ENCODE assay signal across 32 cellular contexts in genomic region chr5:133222979-133223378, GRCh38.
DNase-seq lines count a peak whose midpoint lies in the region; ATAC-seq, FAIRE-seq and TF ChIP-seq lines count a peak whose summit lies in the region.
"Had no signal": no experiment of that assay in that cellular context is flagged by ENCODE, and none has a peak within 500 bp of the region (broad histone marks: within the 10 kb centered on the region; RNA-seq: fewer than 3 reads in every experiment).

No MANE protein-coding gene starts in this region.

- H3K36me3 Mint-ChIP-seq in GM23338 (ENCODE audit: low read depth) (no peaks in the 10 kb centered on the region), astrocyte (ENCODE audit: low read depth, unreplicated experiment) (no peaks in the 10 kb centered on the region)
- H3K36me3 Mint-ChIP-seq: activated naive CD4-positive, alpha-beta T cell treated with anti-CD3 and anti-CD28 coated beads, Interleukin-2, amount 50 U/mL, for 72 hours; immature natural killer cell had no signal

- H3K4me1 ChIP-seq in GM23338 (ENCODE audit: insufficient read depth): no peaks in the 10 kb centered on the region
- H3K4me1 ChIP-seq in astrocyte (ENCODE audit: insufficient read depth, low read length): peaks cover 4% of the 10 kb centered on the region
- no peaks in the 10 kb centered on the region for H3K4me1 ChIP-seq in PC-9 (replicated peaks; ENCODE audit: insufficient read depth)
- H3K4me1 ChIP-seq: tibial nerve had no signal

- H3K9me3 Mint-ChIP-seq in GM23338 (no peaks in the 10 kb centered on the region), astrocyte (ENCODE audit: unreplicated experiment) (peaks cover 2% of the 10 kb centered on the region)
- H3K9me3 Mint-ChIP-seq: activated CD4-positive, alpha-beta T cell treated with anti-CD3 and anti-CD28 coated beads, Interleukin-2, amount 10 ng/mL, durations not matched to agents 24 days and 14 days; activated naive CD4-positive, alpha-beta T cell treated with anti-CD3 and anti-CD28 coated beads, Interleukin-2, amount 50 U/mL, for 72 hours; immature natural killer cell had no signal

- no peaks in the 10 kb centered on the region for H3K79me2 ChIP-seq in GM23338 (replicated peaks; ENCODE audit: insufficient read depth)
- no peaks in the 10 kb centered on the region for H3K79me2 ChIP-seq in astrocyte (ENCODE audit: insufficient read depth, low read length)
- H3K79me2 ChIP-seq in PC-9 (ENCODE audit: low read depth): no peaks in the 10 kb centered on the region

- H3K27ac Mint-ChIP-seq in GM23338: no peak overlapping the region
- peak overlapping the region; percentile 44 for H3K27ac Mint-ChIP-seq in astrocyte (ENCODE audit: unreplicated experiment)
- H3K27ac Mint-ChIP-seq: activated CD4-positive, alpha-beta T cell treated with anti-CD3 and anti-CD28 coated beads, Interleukin-2, amount 10 ng/mL, durations not matched to agents 24 days and 14 days; activated naive CD4-positive, alpha-beta T cell treated with anti-CD3 and anti-CD28 coated beads, Interleukin-2, amount 50 U/mL, for 72 hours; immature natural killer cell had no signal

- no peak overlapping the region for H3K27ac ChIP-seq in GM23338 (ENCODE audit: low read depth)
- no peak overlapping the region for H3K27ac ChIP-seq in astrocyte (ENCODE audit: low read depth, low read length)
- H3K27ac ChIP-seq in PC-9: no peak overlapping the region
- H3K27ac ChIP-seq: C4-2B, coronary artery, esophagus squamous epithelium, prostate gland, tibial nerve had no signal

- H4K20me1 ChIP-seq in GM23338 (replicated peaks; ENCODE audit: insufficient read depth) (no peaks in the 10 kb centered on the region), astrocyte (ENCODE audit: insufficient read depth, low read length) (no peaks in the 10 kb centered on the region), PC-9 (ENCODE audit: insufficient read depth) (no peaks in the 10 kb centered on the region)

- no peak for FAIRE-seq in astrocyte (lab: Jason Lieb, UNC)
- FAIRE-seq: frontal cortex, GM12892 had no signal

- H3K4me3 Mint-ChIP-seq in GM23338: no peak overlapping the region
- H3K4me3 Mint-ChIP-seq in astrocyte (ENCODE audit: unreplicated experiment): no peak overlapping the region
- H3K4me3 Mint-ChIP-seq: activated CD4-positive, alpha-beta T cell treated with anti-CD3 and anti-CD28 coated beads, Interleukin-2, amount 10 ng/mL, durations not matched to agents 24 days and 14 days; immature natural killer cell had no signal

- H3K4me2 ChIP-seq in GM23338 (no peak overlapping the region), astrocyte (ENCODE audit: low read length) (no peak overlapping the region), PC-9 (no peak overlapping the region)

- peaks cover 7% of the 10 kb centered on the region for H3K27me3 Mint-ChIP-seq in GM23338 (ENCODE audit: insufficient read depth, low read depth, poor library complexity)
- H3K27me3 Mint-ChIP-seq in astrocyte (ENCODE audit: low read depth, unreplicated experiment): peaks cover 27% of the 10 kb centered on the region

- intact Hi-C loops in PC-9 (cut with micrococcal nuclease; ENCODE audit: unreplicated experiment): no loop called here

- H3K27me3 ChIP-seq in GM23338 (ENCODE audit: insufficient read depth): no peaks in the 10 kb centered on the region
- no peaks in the 10 kb centered on the region for H3K27me3 ChIP-seq in astrocyte (ENCODE audit: insufficient read depth, low read length)
- H3K27me3 ChIP-seq in PC-9 (ENCODE audit: insufficient read depth, low read depth): no peaks in the 10 kb centered on the region
- H3K27me3 ChIP-seq: esophagus squamous epithelium, tibial nerve had no signal

- CTCF ChIA-PET in PC-9 (lab: Charles Lee): no interaction called here

- H3K36me3 ChIP-seq in GM23338 (ENCODE audit: insufficient read depth) (no peaks in the 10 kb centered on the region), astrocyte (ENCODE audit: insufficient read depth, low read length) (no peaks in the 10 kb centered on the region), PC-9 (ENCODE audit: low read depth) (no peaks in the 10 kb centered on the region)
- H3K36me3 ChIP-seq: esophagus squamous epithelium, prostate gland, tibial nerve had no signal

- DNase-seq in GM23338 (ENCODE audit: low spot score) (peak; percentile 32), astrocyte (ENCODE audit: low read depth) (no peak), iPS-NIHi11 (ENCODE audit: low spot score) (peak; percentile 38), retina (peak; percentile 63), germinal center (ENCODE audit: low spot score) (no peak), PC-9 (no peak)
- DNase-seq: activated CD4-positive, alpha-beta T cell treated with anti-CD3 and anti-CD28 coated beads, Interleukin-2, amount 10 ng/mL, durations not matched to agents 24 days and 14 days; activated effector memory CD4-positive, alpha-beta T cell treated with Interleukin-2 at 50 U/mL for 16 hours; aorta; COR-L47; esophagus squamous epithelium; hippocampal formation; immature natural killer cell; Karpas-422; left cardiac atrium; NCI-H1436 treated with DMSO at 0.1 percent for 48 hours; NCI-H2107; NCI-H82; RPMI8226; stimulated activated CD4-positive, alpha-beta T cell treated with anti-CD3 and anti-CD28 coated beads, Interleukin-12 subunit alpha, Interleukin-12 subunit beta, amount 100 ng/mL, for 4 hours; stimulated activated CD4-positive, alpha-beta T cell treated with anti-CD3 and anti-CD28 coated beads, Interleukin-4, amount 100 ng/mL, for 24 hours; T1000 had no signal

- peaks cover 5% of the 10 kb centered on the region; the same call in 2 of the 3 replicates for H3K4me1 Mint-ChIP-seq in GM23338
- H3K4me1 Mint-ChIP-seq in astrocyte (ENCODE audit: low read depth, unreplicated experiment): peaks cover 8% of the 10 kb centered on the region
- H3K4me1 Mint-ChIP-seq: activated CD4-positive, alpha-beta T cell treated with anti-CD3 and anti-CD28 coated beads, Interleukin-2, amount 10 ng/mL, durations not matched to agents 24 days and 14 days; immature natural killer cell had no signal

- H3K9me2 ChIP-seq in GM23338 (ENCODE audit: insufficient read depth) (no peaks in the 10 kb centered on the region), PC-9 (ENCODE audit: insufficient read depth) (no peaks in the 10 kb centered on the region)

- H3F3A ChIP-seq in GM23338 (replicated peaks; ENCODE audit: low read depth): no peaks in the 10 kb centered on the region
- H3F3A ChIP-seq in PC-9 (ENCODE audit: insufficient read depth, low read depth): no peaks in the 10 kb centered on the region

- no TSS peak for BruUV-seq in PC-9 (replicated peaks; lab: Mats Ljungman, UMichigan)

- POLR2A ChIA-PET in PC-9 (lab: Charles Lee; ENCODE audit: unreplicated experiment): no interaction called here

- ATAC-seq in GM23338 (peak; percentile 52), GM18505 (IDR thresholded peaks at IDR 0.05; ENCODE audit: unreplicated experiment) (no peak)
- ATAC-seq: activated naive CD4-positive, alpha-beta T cell treated with anti-CD3 and anti-CD28 coated beads, Interleukin-2, amount 50 U/mL, for 72 hours; HCT116; left cardiac atrium; sciatic nerve had no signal

- H3K9ac ChIP-seq in astrocyte (ENCODE audit: low read length): no peak overlapping the region

- TF ChIP-seq CTCF in GM23338 (conservative IDR thresholded peaks at IDR 0.05; ENCODE audit: low read depth in 2 of 2) (no peak), astrocyte (IDR thresholded peaks at IDR 0.05; ENCODE audit: insufficient read depth, low read depth, low read length) (no peak), PC-9 (conservative IDR thresholded peaks at IDR 0.05) (no peak)

- H2AFZ ChIP-seq in GM23338 (no peak overlapping the region), astrocyte (ENCODE audit: low read depth, low read length) (no peak overlapping the region), PC-9 (no peak overlapping the region)

- no peak for TF ChIP-seq POLR2A in GM18505 (IDR thresholded peaks at IDR 0.05; ENCODE audit: borderline replicate concordance, extremely low read depth, insufficient read depth, insufficient read length)

- H3K9me3 ChIP-seq in astrocyte (ENCODE audit: insufficient read depth, low read depth, low read length) (no peaks in the 10 kb centered on the region), PC-9 (ENCODE audit: insufficient read depth, low read depth) (no peaks in the 10 kb centered on the region)
- H3K9me3 ChIP-seq: esophagus squamous epithelium, prostate gland, tibial nerve had no signal

- no peak overlapping the region for H3K4me3 ChIP-seq in GM23338
- H3K4me3 ChIP-seq in astrocyte (ENCODE audit: insufficient read depth, low read depth, low read length): no peak overlapping the region
- H3K4me3 ChIP-seq in PC-9: no peak overlapping the region
- H3K4me3 ChIP-seq: coronary artery, esophagus squamous epithelium, prostate gland, tibial nerve had no signal

TF ChIP-seq in GM23338, 12 proteins besides CTCF, POLR2A, EP300 and RAD21:
- TF ChIP-seq ZNF114 (CRISPR knock-in tag; IDR thresholded peaks at IDR 0.05): no peak

Comparison
In these comparisons a context has a peak if more than half of its experiments do, and no peak if none do; other contexts are left out.
1. DNase-seq: peak in GM23338 (single experiment), iPS-NIHi11 (single experiment) and retina (single experiment); none in astrocyte (single experiment), germinal center (single experiment) and PC-9 (0 of 2).